ENCODE assay signal across 8 cellular contexts in genomic region chr18:11945834-11946659, GRCh38. TPM values are rescaled to one million over a fixed set of nuclear protein-coding genes. Genes with fewer than 3 reads are reported as not detected.
DNase-seq lines count a peak whose midpoint lies in the region; ATAC-seq and TF ChIP-seq lines count a peak whose summit lies in the region.
"Not testable (repeated sequence)": the region's sequence is repeated elsewhere in the genome, so short reads cannot be mapped to it uniquely, and the experiment has no call there.

No MANE protein-coding gene starts in this region.

- peak overlapping the region; percentile 10 for H2AFZ ChIP-seq in trophoblast cell (ENCODE audit: insufficient read depth, low read length, poor library complexity)

- not testable (repeated sequence) for H3K4me1 Mint-ChIP-seq in T-helper 1 cell treated with Interleukin-12 subunit alpha and Interleukin-12 subunit beta and Interleukin-4 antibody, amounts not matched to agents 30 μg/mL and 1 μg/mL, for 36 hours (ENCODE audit: low read depth)

- not testable (repeated sequence) for H2AK5ac ChIP-seq in trophoblast cell (ENCODE audit: low read length)

- not testable (repeated sequence) for H3K4ac ChIP-seq in trophoblast cell (ENCODE audit: low read depth, low read length)

- peak overlapping the region; percentile 48 for H4K91ac ChIP-seq in trophoblast cell (ENCODE audit: low read depth, low read length)

- not testable (repeated sequence) for H4K8ac ChIP-seq in trophoblast cell (ENCODE audit: low read depth, low read length)

- H3K27ac ChIP-seq in brain microvascular endothelial cell (peak overlapping the region; percentile 78), lower lobe of right lung (peak overlapping the region; percentile 99), trophoblast cell (ENCODE audit: low read depth, low read length) (peak overlapping the region; percentile 29), tibial nerve (peak overlapping the region; percentile 78 to 97 (median 88))

- not testable (repeated sequence) for H3K9me3 ChIP-seq in lower lobe of right lung; trophoblast cell (ENCODE audit: insufficient read depth, low read depth, low read length); tibial nerve

- H3K9me3 Mint-ChIP-seq in T-helper 1 cell treated with Interleukin-12 subunit alpha and Interleukin-12 subunit beta and Interleukin-4 antibody, amounts not matched to agents 30 μg/mL and 1 μg/mL, for 36 hours, result not testable (repeated sequence)

- H2BK120ac ChIP-seq in trophoblast cell (ENCODE audit: insufficient read depth, low read length, poor library complexity), result not testable (repeated sequence)

- DNase-seq in Caki2 (ENCODE audit: low read depth) (peak; percentile 65), LoVo (ENCODE audit: low spot score) (peak; percentile 51), brain microvascular endothelial cell (peak; percentile 21), fibroblast of peridontal ligament (ENCODE audit: extremely low read depth) (peak; percentile 21), lower lobe of right lung (peak; percentile 82), trophoblast cell (peak; percentile 95 to 98), tibial nerve (ENCODE audit: low spot score in 2 of 2) (peak in 1 of 2 donors; percentile 6)

- H3K4me2 ChIP-seq in trophoblast cell (ENCODE audit: low read length), result not testable (repeated sequence)

- not testable (repeated sequence) for H4K12ac ChIP-seq in trophoblast cell (ENCODE audit: low read depth, low read length)

- no CpG with 5 or more reads among the region's 22 CpGs for WGBS in trophoblast cell (ENCODE audit: extremely low coverage, insufficient coverage, insufficient read length)
- 66 to 70% methylated on average over 22 of the region's 22 CpGs for WGBS in tibial nerve, 2 donors

- not testable (repeated sequence) for H3K4me3 ChIP-seq in brain microvascular endothelial cell (ENCODE audit: low read depth, low read length); lower lobe of right lung; trophoblast cell (ENCODE audit: low read depth, low read length); tibial nerve

- H3K27me3 Mint-ChIP-seq in T-helper 1 cell treated with Interleukin-12 subunit alpha and Interleukin-12 subunit beta and Interleukin-4 antibody, amounts not matched to agents 30 μg/mL and 1 μg/mL, for 36 hours (ENCODE audit: low read depth), result not testable (repeated sequence)

- H3K14ac ChIP-seq in trophoblast cell (ENCODE audit: low read length), result not testable (repeated sequence)

- H3K27me3 ChIP-seq in brain microvascular endothelial cell (replicated peaks); lower lobe of right lung (ENCODE audit: low read depth); trophoblast cell (ENCODE audit: insufficient read depth, low read length); tibial nerve: not testable (repeated sequence)

- TF ChIP-seq POLR2A in tibial nerve (IDR thresholded peaks at IDR 0.05), result not testable (repeated sequence)

- peak in 1 of 2 donors; percentile 20 for TF ChIP-seq EP300 in tibial nerve (IDR thresholded peaks at IDR 0.05)

- intact Hi-C loops in lower lobe of right lung (cut with DNase I), result not testable (repeated sequence)

- not testable (repeated sequence) for TF ChIP-seq CTCF in brain microvascular endothelial cell (IDR thresholded peaks at IDR 0.05; ENCODE audit: low read depth, low read length, missing control alignments); lower lobe of right lung (IDR thresholded peaks at IDR 0.05); tibial nerve (IDR thresholded peaks at IDR 0.05)

- not testable (repeated sequence) for H3K18ac ChIP-seq in trophoblast cell (ENCODE audit: low read length)

- not testable (repeated sequence) for H3K9ac ChIP-seq in trophoblast cell (ENCODE audit: low read length)

- ATAC-seq in lower lobe of right lung, result peak; percentile 63 to 72

- H3K4me1 ChIP-seq in lower lobe of right lung (peaks cover 39% of the 10 kb centered on the region), trophoblast cell (ENCODE audit: control insufficient read depth in 1 of 2, insufficient read depth in 2 of 2, low read length in 2 of 2) (peaks cover 19 to 20% of the 10 kb centered on the region in 2 experiments), tibial nerve (peaks cover 0 to 35% (median 25%) of the 10 kb centered on the region in 4 donors)

- H3K79me2 ChIP-seq in trophoblast cell (ENCODE audit: control insufficient read depth, insufficient read depth, low read length, poor library complexity), result not testable (repeated sequence)

- not testable (repeated sequence) for H3K36me3 ChIP-seq in brain microvascular endothelial cell (replicated peaks); lower lobe of right lung; trophoblast cell (ENCODE audit: control insufficient read depth in 1 of 2, insufficient read depth in 2 of 2, low read length in 2 of 2); tibial nerve

- not testable (repeated sequence) for H3K23ac ChIP-seq in trophoblast cell (ENCODE audit: low read length)

- peak overlapping the region; percentile 14 for H3K4me3 Mint-ChIP-seq in T-helper 1 cell treated with Interleukin-12 subunit alpha and Interleukin-12 subunit beta and Interleukin-4 antibody, amounts not matched to agents 30 μg/mL and 1 μg/mL, for 36 hours

- H2BK12ac ChIP-seq in trophoblast cell (ENCODE audit: low read length), result peak overlapping the region; percentile 54

- H3K79me1 ChIP-seq in trophoblast cell (ENCODE audit: low read length), result peaks cover 12% of the 10 kb centered on the region

- not testable (repeated sequence) for H3K36me3 Mint-ChIP-seq in T-helper 1 cell treated with Interleukin-12 subunit alpha and Interleukin-12 subunit beta and Interleukin-4 antibody, amounts not matched to agents 30 μg/mL and 1 μg/mL, for 36 hours (ENCODE audit: low read depth)

- in situ Hi-C loops in Caki2 (cut with HindIII; ENCODE audit: low pct_unique_long_range_greater_than_20kb, low sequenced_read_pairs); brain microvascular endothelial cell (cut with HindIII; ENCODE audit: low pct_ligation_motif_present, low sequenced_read_pairs): not testable (repeated sequence)

- not testable (repeated sequence) for H3K27ac Mint-ChIP-seq in T-helper 1 cell treated with Interleukin-12 subunit alpha and Interleukin-12 subunit beta and Interleukin-4 antibody, amounts not matched to agents 30 μg/mL and 1 μg/mL, for 36 hours

- not testable (repeated sequence) for H2BK5ac ChIP-seq in trophoblast cell (ENCODE audit: low read depth, low read length, poor library complexity)

RNA-seq across cellular contexts. Expression of gene IMPA2, which starts 35.3 kb away (rescaled TPM):
- 339 and 379 TPM in 2 replicates for total RNA-seq in Caki2 (2014; rRNA removed; shearing (Covaris generic); ENCODE audit: low replicate concordance)
- 54.2 TPM for total RNA-seq in lower lobe of right lung
- 43.9 and 45.4 TPM in 2 replicates for polyA plus RNA-seq in trophoblast cell (2013)
- total RNA-seq in tibial nerve, result 10 to 100 TPM; 12.7 to 62.4 (median 36.2) TPM

RNA-seq across cellular contexts. Expression of gene MPPE1, which starts 37.9 kb away (rescaled TPM):
- 18.0 and 56.6 TPM in 2 replicates for total RNA-seq in Caki2 (2014; rRNA removed; shearing (Covaris generic); ENCODE audit: low replicate concordance)
- total RNA-seq in lower lobe of right lung (62.1 TPM), tibial nerve (10 to 100 TPM; 13.3 to 33.2 (median 27.7) TPM)
- 8.7 and 9.5 TPM in 2 replicates for polyA plus RNA-seq in trophoblast cell (2013)

Comparison
In these comparisons a context has a peak if more than half of its experiments do, and no peak if none do; other contexts are left out.
1. H3K27ac ChIP-seq: peak in every context shown above with its lines; median percentile 99 in lower lobe of right lung; 88 in tibial nerve; 78 in brain microvascular endothelial cell; 29 in trophoblast cell.